In genomic region chr11:66292543-66293332, GRCh38 we compare ENCODE assay signal across 14 cellular contexts. TPM values are rescaled to one million over a fixed set of nuclear protein-coding genes. Genes with fewer than 3 reads are reported as not detected.
DNase-seq lines count a peak whose midpoint lies in the region; ATAC-seq and TF ChIP-seq lines count a peak whose summit lies in the region.
"Had no signal": no experiment of that assay in that cellular context is flagged by ENCODE, and none has a peak within 500 bp of the region (broad histone marks: within the 10 kb centered on the region; RNA-seq: fewer than 3 reads in every experiment).

No MANE protein-coding gene starts in this region.

- H3K4me3 ChIP-seq in mammary epithelial cell (replicated peaks in 1 of 3; ENCODE audit: insufficient read depth in 1 of 3, low read depth in 2 of 3, low read length in 3 of 3), result no peak overlapping the region
- H3K4me3 ChIP-seq in kidney epithelial cell (ENCODE audit: low read depth, low read length), result peak overlapping the region; percentile 42

- H3K36me3 ChIP-seq in mammary epithelial cell (ENCODE audit: insufficient read depth, low read length), result no peaks in the 10 kb centered on the region
- no peaks in the 10 kb centered on the region for H3K36me3 ChIP-seq in kidney epithelial cell (ENCODE audit: control insufficient read depth, insufficient read depth, low read length)
- H3K36me3 ChIP-seq: heart left ventricle had no signal

- H2AFZ ChIP-seq in mammary epithelial cell (ENCODE audit: low read depth, low read length), result no peak overlapping the region

- H3K9me3 ChIP-seq in mammary epithelial cell (replicated peaks; ENCODE audit: insufficient read depth, low read length), result no peaks in the 10 kb centered on the region
- H3K9me3 ChIP-seq: heart left ventricle had no signal

- TF ChIP-seq CTCF in MCF 10A (IDR thresholded peaks at IDR 0.05; ENCODE audit: unreplicated experiment), result no peak
- TF ChIP-seq CTCF in mammary epithelial cell (conservative IDR thresholded peaks at IDR 0.05 in 1 of 2, IDR thresholded peaks at IDR 0.05 in 1 of 2; ENCODE audit: extremely low read depth in 1 of 2, insufficient read depth in 1 of 2, low read depth in 1 of 2, low read length in 2 of 2), result no peak
- no peak for TF ChIP-seq CTCF in kidney epithelial cell (IDR thresholded peaks at IDR 0.05; ENCODE audit: insufficient read depth, low read length, poor library complexity, severe bottlenecking)

- intact Hi-C loops in MCF 10A (cut with micrococcal nuclease) (no loop called here), mammary epithelial cell (cut with micrococcal nuclease) (no loop called here)

- no peak overlapping the region for H3K9ac ChIP-seq in mammary epithelial cell (ENCODE audit: insufficient read depth, low read length)

- BruUV-seq in MCF 10A (replicated peaks; lab: Mats Ljungman, UMichigan), result no TSS peak
- BruUV-seq in mammary epithelial cell (replicated peaks; lab: Mats Ljungman, UMichigan), result no TSS peak

- H3K27ac ChIP-seq in mammary epithelial cell (ENCODE audit: insufficient read depth, low read depth, low read length) (no peak overlapping the region), temporal lobe (ENCODE audit: low read depth, low read length) (peak overlapping the region; percentile 100)
- H3K27ac ChIP-seq: heart left ventricle had no signal

- WGBS in mammary epithelial cell (ENCODE audit: low coverage, missing lambda C conversion rate), result 45% methylated on average over 15 of the region's 17 CpGs

- POLR2A ChIA-PET in MCF 10A (lab: Yijun Ruan, JAX), result no interaction called here
- POLR2A ChIA-PET in HEK293T (lab: Yijun Ruan, JAX), result no interaction called here

- peaks cover 11% of the 10 kb centered on the region for H3K79me2 ChIP-seq in mammary epithelial cell (ENCODE audit: insufficient read depth, low read length)

- no peaks in the 10 kb centered on the region for H4K20me1 ChIP-seq in mammary epithelial cell (ENCODE audit: insufficient read depth, low read length)

- H3K4me1 Mint-ChIP-seq in MCF 10A (ENCODE audit: insufficient read depth, unreplicated experiment), result peaks cover 12% of the 10 kb centered on the region
- peaks cover 15% of the 10 kb centered on the region for H3K4me1 Mint-ChIP-seq in activated naive CD8-positive, alpha-beta T cell treated with anti-CD3 and anti-CD28 coated beads for 36 hours

- peak overlapping the region; percentile 2 for H3K4me3 Mint-ChIP-seq in MCF 10A (ENCODE audit: unreplicated experiment)
- H3K4me3 Mint-ChIP-seq in activated naive CD8-positive, alpha-beta T cell treated with anti-CD3 and anti-CD28 coated beads for 36 hours, result peak overlapping the region; percentile 40

- DNase-seq in MCF 10A (ENCODE audit: unreplicated experiment), result no peak
- DNase-seq in mammary epithelial cell, result no peak
- no peak for DNase-seq in activated naive CD8-positive, alpha-beta T cell treated with anti-CD3 and anti-CD28 coated beads for 36 hours
- DNase-seq in kidney epithelial cell (ENCODE audit: low read depth), result no peak
- no peak for DNase-seq in epidermal melanocyte (ENCODE audit: insufficient read length, low spot score)
- no peak for DNase-seq in HEK293T (ENCODE audit: extremely low spot score)
- DNase-seq: dermis blood vessel endothelial cell; heart left ventricle; NCI-H82; stimulated activated CD8-positive, alpha-beta memory T cell treated with anti-CD3 and anti-CD28 coated beads, Interleukin-4, amount 100 ng/mL, for 48 hours had no signal

- peaks cover 13% of the 10 kb centered on the region for H3K27me3 Mint-ChIP-seq in MCF 10A (ENCODE audit: insufficient read depth, unreplicated experiment)
- H3K27me3 Mint-ChIP-seq in activated naive CD8-positive, alpha-beta T cell treated with anti-CD3 and anti-CD28 coated beads for 36 hours, result peaks cover 25% of the 10 kb centered on the region

- peaks cover 7% of the 10 kb centered on the region for H3K36me3 Mint-ChIP-seq in MCF 10A (ENCODE audit: insufficient read depth, unreplicated experiment)
- no peaks in the 10 kb centered on the region for H3K36me3 Mint-ChIP-seq in activated naive CD8-positive, alpha-beta T cell treated with anti-CD3 and anti-CD28 coated beads for 36 hours

- peaks cover 16% of the 10 kb centered on the region for H3K4me1 ChIP-seq in mammary epithelial cell (ENCODE audit: insufficient read depth, low read length)

- no peak overlapping the region for H3K4me2 ChIP-seq in mammary epithelial cell (ENCODE audit: insufficient read depth, low read depth, low read length)

- H3K27ac Mint-ChIP-seq in MCF 10A (ENCODE audit: low read depth, unreplicated experiment), result no peak overlapping the region
- no peak overlapping the region for H3K27ac Mint-ChIP-seq in activated naive CD8-positive, alpha-beta T cell treated with anti-CD3 and anti-CD28 coated beads for 36 hours

- H3K9me3 Mint-ChIP-seq in MCF 10A (ENCODE audit: unreplicated experiment), result no peaks in the 10 kb centered on the region
- no peaks in the 10 kb centered on the region for H3K9me3 Mint-ChIP-seq in activated naive CD8-positive, alpha-beta T cell treated with anti-CD3 and anti-CD28 coated beads for 36 hours

- CTCF ChIA-PET in MCF 10A (lab: Yijun Ruan, JAX) (no interaction called here), mammary epithelial cell (lab: Charles Lee; ENCODE audit: low non-redundant PET) (no interaction called here), HEK293T (lab: Yijun Ruan, JAX) (no interaction called here)

- in situ Hi-C loops in mammary epithelial cell (cut with MboI; ENCODE audit: low sequenced_read_pairs in 2 of 2), result no loop called here

- peaks cover 6% of the 10 kb centered on the region for H3K27me3 ChIP-seq in mammary epithelial cell (ENCODE audit: insufficient read depth, low read length)
- H3K27me3 ChIP-seq in kidney epithelial cell (ENCODE audit: control insufficient read depth, insufficient read depth, low read length), result peaks cover 36% of the 10 kb centered on the region

- no peak for ATAC-seq in HG03095 (IDR thresholded peaks at IDR 0.05; ENCODE audit: unreplicated experiment)
- ATAC-seq: heart left ventricle had no signal

- dilution Hi-C loops in mammary epithelial cell (cut with HindIII; ENCODE audit: low sequenced_read_pairs), result no loop called here

TF ChIP-seq in HEK293T, 16 proteins besides CTCF, POLR2A, EP300 and RAD21:
- TF ChIP-seq TARDBP (IDR thresholded peaks at IDR 0.05), result no peak
- no peak for TF ChIP-seq FOXK2 (IDR thresholded peaks at IDR 0.05)
- TF ChIP-seq L3MBTL2 (conservative IDR thresholded peaks at IDR 0.05), result no peak
- no peak for TF ChIP-seq BHLHE40 (IDR thresholded peaks at IDR 0.05; ENCODE audit: borderline replicate concordance)
TF ChIP-seq in HEK293T: peak in this region for 0.

RNA-seq across cellular contexts. Expression of gene TMEM151A, which starts 1.0 kb away (rescaled TPM):
- total RNA-seq in MCF 10A (2022), result 0.12 TPM in 1 of 2 replicates, not detected in the other
- under 1 TPM; 0.17 to 0.26 TPM for total RNA-seq in mammary epithelial cell
- 0.06 TPM for polyA plus RNA-seq in mammary epithelial cell
- not detected for polyA minus RNA-seq in mammary epithelial cell
- total RNA-seq in activated naive CD8-positive, alpha-beta T cell treated with anti-CD3 and anti-CD28 coated beads for 36 hours, result not detected
- 0.08 TPM in 1 of 2 replicates, not detected in the other for total RNA-seq in kidney epithelial cell
- total RNA-seq in temporal lobe, result 7.6 TPM
- total RNA-seq: dermis blood vessel endothelial cell; T-helper 1 cell treated with Interleukin-12 subunit alpha and Interleukin-12 subunit beta and Interleukin-4 antibody, amounts not matched to agents 30 ng/mL and 1 ng/mL, for 36 hours had no signal

RNA-seq across cellular contexts. Expression of gene YIF1A, which starts 3.8 kb away (rescaled TPM):
- total RNA-seq in MCF 10A (2022) (143 and 144 TPM in 2 replicates), mammary epithelial cell (100 to 1,000 TPM; 103 to 125 TPM), kidney epithelial cell (104 and 119 TPM in 2 replicates), temporal lobe (17.2 TPM)
- polyA plus RNA-seq in mammary epithelial cell, result 176 TPM
- polyA minus RNA-seq in mammary epithelial cell, result 193 TPM
- 10 to 100 TPM; 64.1 to 72.4 TPM for total RNA-seq in activated naive CD8-positive, alpha-beta T cell treated with anti-CD3 and anti-CD28 coated beads for 36 hours

RNA-seq across cellular contexts. Expression of gene CNIH2, which starts 14.8 kb away (rescaled TPM):
- total RNA-seq in MCF 10A (2022) (1.4 and 1.6 TPM in 2 replicates), mammary epithelial cell (1 to 10 TPM in 1 of 2 donors, under 1 TPM in 1; 0.33 to 1.4 TPM), kidney epithelial cell (0.04 and 0.21 TPM in 2 replicates), temporal lobe (45.7 TPM)
- 0.62 TPM for polyA plus RNA-seq in mammary epithelial cell
- polyA minus RNA-seq in mammary epithelial cell, result not detected
- 1 to 10 TPM; 1.9 to 2.2 TPM for total RNA-seq in activated naive CD8-positive, alpha-beta T cell treated with anti-CD3 and anti-CD28 coated beads for 36 hours
- total RNA-seq: dermis blood vessel endothelial cell had no signal

RNA-seq across cellular contexts. Expression of gene CD248, which starts 24.1 kb away (rescaled TPM):
- total RNA-seq in MCF 10A (2022), result not detected in 2 replicates
- under 1 TPM in 1 of 2 donors, not detected in 1; 0.67 TPM for total RNA-seq in mammary epithelial cell
- not detected for polyA plus RNA-seq in mammary epithelial cell
- not detected for polyA minus RNA-seq in mammary epithelial cell
- 10 to 100 TPM; 11.0 to 11.9 TPM for total RNA-seq in activated naive CD8-positive, alpha-beta T cell treated with anti-CD3 and anti-CD28 coated beads for 36 hours
- 0.07 and 0.17 TPM in 2 replicates for total RNA-seq in kidney epithelial cell
- total RNA-seq in temporal lobe, result 3.2 TPM
- total RNA-seq: H4 had no signal

RNA-seq across cellular contexts. Expression of gene RAB1B, which starts 24.3 kb away (rescaled TPM):
- total RNA-seq in MCF 10A (2022), result 73.4 and 87.0 TPM in 2 replicates
- 100 to 1,000 TPM in 1 of 2 donors, 10 to 100 TPM in 1; 79.5 to 169 TPM for total RNA-seq in mammary epithelial cell
- 227 TPM for polyA plus RNA-seq in mammary epithelial cell
- polyA minus RNA-seq in mammary epithelial cell, result 195 TPM
- total RNA-seq in activated naive CD8-positive, alpha-beta T cell treated with anti-CD3 and anti-CD28 coated beads for 36 hours, result 100 to 1,000 TPM in 1 of 2 experiments, 10 to 100 TPM in 1; 97.6 to 102 TPM
- 108 and 125 TPM in 2 replicates for total RNA-seq in kidney epithelial cell
- total RNA-seq in temporal lobe, result 34.2 TPM

Comparison
In these comparisons a context has a peak if more than half of its experiments do, and no peak if none do; other contexts are left out.
1. RNA of gene CNIH2, which starts 14.8 kb away (total RNA-seq): 45.7 TPM in temporal lobe (single experiment); 1.9 to 2.2 TPM in activated naive CD8-positive, alpha-beta T cell treated with anti-CD3 and anti-CD28 coated beads for 36 hours, 0.33 to 1.4 TPM in mammary epithelial cell, 1.4 to 1.6 TPM in MCF 10A and 0.04 to 0.21 TPM in kidney epithelial cell; every median in the first group is over 10 times any median in the second.